In the genomic region with DNA sequence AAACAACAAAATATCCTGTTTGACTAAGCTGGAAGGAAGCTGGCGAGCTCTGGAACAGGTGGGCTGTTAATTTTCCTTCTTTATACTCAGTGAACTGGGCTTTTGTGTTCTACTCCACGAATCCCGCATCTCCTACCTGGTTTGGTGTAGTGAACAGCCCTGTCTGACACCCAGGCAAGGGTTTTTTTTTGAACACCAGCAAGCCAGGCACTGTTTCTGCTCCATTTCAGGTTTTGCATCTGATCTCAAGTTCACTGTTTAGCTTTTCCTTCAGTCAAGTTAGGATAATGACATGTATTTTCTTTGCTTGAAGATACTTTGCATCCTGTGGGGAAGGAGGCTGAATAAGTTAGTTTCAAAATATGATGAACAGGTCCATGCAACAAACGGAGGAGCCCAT, we compare ENCODE assay signal across 18 cellular contexts.
DNase-seq lines count a peak whose midpoint lies in the region; ATAC-seq lines count a peak whose summit lies in the region.
"Had no signal": no experiment of that assay in that cellular context is flagged by ENCODE, and none has a peak within 500 bp of the region (broad histone marks: within the 10 kb centered on the region; RNA-seq: fewer than 3 reads in every experiment).

No MANE protein-coding gene starts in this region.

- H3K18ac ChIP-seq in mesenchymal stem cell (ENCODE audit: low read depth in 1 of 2, low read length in 2 of 2), result no peak overlapping the region

- no peak overlapping the region for H2BK12ac ChIP-seq in mesenchymal stem cell (ENCODE audit: low read length in 2 of 2)

- no peak overlapping the region for H3K23ac ChIP-seq in mesenchymal stem cell (ENCODE audit: low read length in 2 of 2)

- H3K9me3 ChIP-seq in mesenchymal stem cell (ENCODE audit: control insufficient read depth, low read length), result no peaks in the 10 kb centered on the region

- no peak overlapping the region for H4K91ac ChIP-seq in mesenchymal stem cell (ENCODE audit: low read length)

- no peaks in the 10 kb centered on the region for H3K36me3 ChIP-seq in mesenchymal stem cell (ENCODE audit: control insufficient read depth in 1 of 2, insufficient read depth in 2 of 2, low read depth in 1 of 2, low read length in 2 of 2)

- DNase-seq in DMS 273 (lab: John Stamatoyannopoulos, UW; ENCODE audit: unreplicated experiment) (peak; percentile 41), DMS 273 treated with DMSO at 0.1 percent for 48 hours (lab: John Stamatoyannopoulos, UW) (no peak), DMS79 treated with DMSO at 0.1 percent for 48 hours (lab: John Stamatoyannopoulos, UW) (peak; percentile 65), astrocyte of the hippocampus (ENCODE audit: low read depth, low spot score) (peak; percentile 25), left kidney (ENCODE audit: low read depth, low spot score) (peak; percentile 18), mesenchymal stem cell (no peak)
- no peak for DNase-seq in activated CD8-positive, alpha-beta memory T cell treated with anti-CD3 and anti-CD28 coated beads, Interleukin-2, amount 10 ng/mL, durations not matched to agents 7 days and 5 days
- DNase-seq in activated CD4-positive, alpha-beta T cell treated with anti-CD3 and anti-CD28 coated beads, Interleukin-2, amount 50 U/mL, for 1 hour, result no peak
- DNase-seq: CD4-positive, alpha-beta memory T cell; H9; MV-4-11; NCI-H2029; NCI-H510A; SW 1271 had no signal

- CTCF ChIA-PET in activated CD8-positive, alpha-beta memory T cell treated with anti-CD3 and anti-CD28 coated beads, Interleukin-2, amount 10 ng/mL, durations not matched to agents 7 days and 5 days (lab: Charles Lee), result no interaction called here

- H2BK5ac ChIP-seq in mesenchymal stem cell (ENCODE audit: low read depth, low read length, poor library complexity, severe bottlenecking), result no peak overlapping the region

- no peaks in the 10 kb centered on the region for H3K9me3 Mint-ChIP-seq in activated CD8-positive, alpha-beta memory T cell treated with anti-CD3 and anti-CD28 coated beads, Interleukin-2, amount 10 ng/mL, durations not matched to agents 7 days and 5 days (ENCODE audit: low read depth)
- H3K9me3 Mint-ChIP-seq: CD4-positive, alpha-beta memory T cell had no signal

- no peak overlapping the region for H3K9ac ChIP-seq in mesenchymal stem cell (ENCODE audit: low read length)

- H2AFZ ChIP-seq in mesenchymal stem cell (ENCODE audit: low read depth, low read length), result no peak overlapping the region

- no peak overlapping the region for H3K4me2 ChIP-seq in mesenchymal stem cell (ENCODE audit: low read length, poor library complexity, severe bottlenecking)

- H3K79me1 ChIP-seq in mesenchymal stem cell (replicated peaks; ENCODE audit: low read length, poor library complexity, severe bottlenecking), result no peaks in the 10 kb centered on the region

- no peak overlapping the region for H3K4me3 Mint-ChIP-seq in activated CD8-positive, alpha-beta memory T cell treated with anti-CD3 and anti-CD28 coated beads, Interleukin-2, amount 10 ng/mL, durations not matched to agents 7 days and 5 days
- H3K4me3 Mint-ChIP-seq: B cell; CD4-positive, alpha-beta memory T cell; H9 had no signal

- no peaks in the 10 kb centered on the region for H3K36me3 Mint-ChIP-seq in activated CD8-positive, alpha-beta memory T cell treated with anti-CD3 and anti-CD28 coated beads, Interleukin-2, amount 10 ng/mL, durations not matched to agents 7 days and 5 days

- no peak overlapping the region for H3K27ac Mint-ChIP-seq in activated CD8-positive, alpha-beta memory T cell treated with anti-CD3 and anti-CD28 coated beads, Interleukin-2, amount 10 ng/mL, durations not matched to agents 7 days and 5 days
- H3K27ac Mint-ChIP-seq: B cell had no signal

- H3K4me1 Mint-ChIP-seq in activated CD8-positive, alpha-beta memory T cell treated with anti-CD3 and anti-CD28 coated beads, Interleukin-2, amount 10 ng/mL, durations not matched to agents 7 days and 5 days, result no peaks in the 10 kb centered on the region
- H3K4me1 Mint-ChIP-seq: B cell had no signal

- H2AK5ac ChIP-seq in mesenchymal stem cell (ENCODE audit: low read length, severe bottlenecking), result no peak overlapping the region

- H4K8ac ChIP-seq in mesenchymal stem cell (ENCODE audit: low read length), result no peak overlapping the region

- no peak overlapping the region for H3K14ac ChIP-seq in mesenchymal stem cell (ENCODE audit: low read length in 2 of 2)

- no peaks in the 10 kb centered on the region for H3K27me3 Mint-ChIP-seq in activated CD8-positive, alpha-beta memory T cell treated with anti-CD3 and anti-CD28 coated beads, Interleukin-2, amount 10 ng/mL, durations not matched to agents 7 days and 5 days
- H3K27me3 Mint-ChIP-seq: B cell; CD4-positive, alpha-beta memory T cell had no signal

- H3K27me3 ChIP-seq in mesenchymal stem cell (ENCODE audit: control insufficient read depth in 1 of 2, insufficient read depth in 1 of 2, low read length in 2 of 2), result no peaks in the 10 kb centered on the region

- H3K4me1 ChIP-seq in mesenchymal stem cell (ENCODE audit: control insufficient read depth, insufficient read depth, low read depth, low read length), result peaks cover 1% of the 10 kb centered on the region

- no peak overlapping the region for H2BK15ac ChIP-seq in mesenchymal stem cell (ENCODE audit: low read depth, poor library complexity, severe bottlenecking)

- no peak overlapping the region for H3K27ac ChIP-seq in mesenchymal stem cell (ENCODE audit: low read length, poor library complexity, severe bottlenecking)
- H3K27ac ChIP-seq: 22Rv1, HL-60 had no signal

- H3K4ac ChIP-seq in mesenchymal stem cell (ENCODE audit: low read depth in 1 of 2, low read length in 2 of 2), result no peak overlapping the region

- no peak overlapping the region for H2BK120ac ChIP-seq in mesenchymal stem cell (ENCODE audit: low read depth, low read length)

- no peak overlapping the region for H3K4me3 ChIP-seq in mesenchymal stem cell (ENCODE audit: insufficient read depth in 1 of 2, low read depth in 1 of 2, low read length in 2 of 2)

- 97% methylated on average over 3 of the region's 4 CpGs for WGBS in mesenchymal stem cell

- no peak for ATAC-seq in activated CD8-positive, alpha-beta memory T cell treated with anti-CD3 and anti-CD28 coated beads, Interleukin-2, amount 10 ng/mL, durations not matched to agents 7 days and 5 days
- ATAC-seq: Panc1 had no signal

Comparison
In these comparisons a context has a peak if more than half of its experiments do, and no peak if none do; other contexts are left out.
1. DNase-seq: peak in DMS 273 (single experiment), DMS79 treated with DMSO at 0.1 percent for 48 hours (single experiment), astrocyte of the hippocampus (single experiment) and left kidney (single experiment); none in DMS 273 treated with DMSO at 0.1 percent for 48 hours (single experiment), mesenchymal stem cell (single experiment), activated CD8-positive, alpha-beta memory T cell treated with anti-CD3 and anti-CD28 coated beads, Interleukin-2, amount 10 ng/mL, durations not matched to agents 7 days and 5 days (single experiment) and activated CD4-positive, alpha-beta T cell treated with anti-CD3 and anti-CD28 coated beads, Interleukin-2, amount 50 U/mL, for 1 hour (single experiment).